In the genomic region with DNA sequence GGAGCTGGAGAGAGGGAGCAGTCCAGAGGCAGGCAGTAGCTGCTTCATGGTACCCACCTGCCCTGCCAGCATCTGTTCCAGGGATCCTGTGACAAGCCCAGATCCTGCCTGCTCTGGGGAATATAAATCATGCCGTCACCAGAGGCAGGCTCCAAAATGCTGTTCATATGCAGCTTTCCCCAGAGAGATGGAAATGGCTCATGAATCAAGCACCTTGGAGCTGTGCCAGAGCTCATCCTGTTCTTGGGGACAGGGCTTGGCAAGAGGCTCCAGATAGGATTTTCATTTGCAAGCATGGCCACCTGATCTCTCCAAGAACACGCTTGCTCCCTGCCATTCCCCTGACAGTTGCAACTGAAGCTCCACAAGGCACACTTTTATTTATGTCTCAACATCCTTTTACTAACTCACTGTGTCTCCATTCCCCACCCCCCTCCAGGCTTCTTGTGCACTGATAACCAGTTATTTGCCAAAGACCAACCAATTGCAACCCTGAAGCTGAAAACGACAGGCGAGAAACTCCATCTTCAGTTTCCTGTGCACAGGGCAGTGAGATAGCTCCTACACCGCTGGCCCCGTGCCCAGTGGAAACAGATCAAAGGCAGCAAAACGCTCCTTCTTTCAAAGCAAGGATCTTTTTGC, we compare ENCODE assay signal across 1 cellular context.
TF ChIP-seq lines count a peak whose summit lies in the region.

No MANE protein-coding gene starts in this region.

TF ChIP-seq in GM23338, 12 proteins besides CTCF, POLR2A, EP300 and RAD21 (continued from another document):
- TF ChIP-seq, protein P1, sequence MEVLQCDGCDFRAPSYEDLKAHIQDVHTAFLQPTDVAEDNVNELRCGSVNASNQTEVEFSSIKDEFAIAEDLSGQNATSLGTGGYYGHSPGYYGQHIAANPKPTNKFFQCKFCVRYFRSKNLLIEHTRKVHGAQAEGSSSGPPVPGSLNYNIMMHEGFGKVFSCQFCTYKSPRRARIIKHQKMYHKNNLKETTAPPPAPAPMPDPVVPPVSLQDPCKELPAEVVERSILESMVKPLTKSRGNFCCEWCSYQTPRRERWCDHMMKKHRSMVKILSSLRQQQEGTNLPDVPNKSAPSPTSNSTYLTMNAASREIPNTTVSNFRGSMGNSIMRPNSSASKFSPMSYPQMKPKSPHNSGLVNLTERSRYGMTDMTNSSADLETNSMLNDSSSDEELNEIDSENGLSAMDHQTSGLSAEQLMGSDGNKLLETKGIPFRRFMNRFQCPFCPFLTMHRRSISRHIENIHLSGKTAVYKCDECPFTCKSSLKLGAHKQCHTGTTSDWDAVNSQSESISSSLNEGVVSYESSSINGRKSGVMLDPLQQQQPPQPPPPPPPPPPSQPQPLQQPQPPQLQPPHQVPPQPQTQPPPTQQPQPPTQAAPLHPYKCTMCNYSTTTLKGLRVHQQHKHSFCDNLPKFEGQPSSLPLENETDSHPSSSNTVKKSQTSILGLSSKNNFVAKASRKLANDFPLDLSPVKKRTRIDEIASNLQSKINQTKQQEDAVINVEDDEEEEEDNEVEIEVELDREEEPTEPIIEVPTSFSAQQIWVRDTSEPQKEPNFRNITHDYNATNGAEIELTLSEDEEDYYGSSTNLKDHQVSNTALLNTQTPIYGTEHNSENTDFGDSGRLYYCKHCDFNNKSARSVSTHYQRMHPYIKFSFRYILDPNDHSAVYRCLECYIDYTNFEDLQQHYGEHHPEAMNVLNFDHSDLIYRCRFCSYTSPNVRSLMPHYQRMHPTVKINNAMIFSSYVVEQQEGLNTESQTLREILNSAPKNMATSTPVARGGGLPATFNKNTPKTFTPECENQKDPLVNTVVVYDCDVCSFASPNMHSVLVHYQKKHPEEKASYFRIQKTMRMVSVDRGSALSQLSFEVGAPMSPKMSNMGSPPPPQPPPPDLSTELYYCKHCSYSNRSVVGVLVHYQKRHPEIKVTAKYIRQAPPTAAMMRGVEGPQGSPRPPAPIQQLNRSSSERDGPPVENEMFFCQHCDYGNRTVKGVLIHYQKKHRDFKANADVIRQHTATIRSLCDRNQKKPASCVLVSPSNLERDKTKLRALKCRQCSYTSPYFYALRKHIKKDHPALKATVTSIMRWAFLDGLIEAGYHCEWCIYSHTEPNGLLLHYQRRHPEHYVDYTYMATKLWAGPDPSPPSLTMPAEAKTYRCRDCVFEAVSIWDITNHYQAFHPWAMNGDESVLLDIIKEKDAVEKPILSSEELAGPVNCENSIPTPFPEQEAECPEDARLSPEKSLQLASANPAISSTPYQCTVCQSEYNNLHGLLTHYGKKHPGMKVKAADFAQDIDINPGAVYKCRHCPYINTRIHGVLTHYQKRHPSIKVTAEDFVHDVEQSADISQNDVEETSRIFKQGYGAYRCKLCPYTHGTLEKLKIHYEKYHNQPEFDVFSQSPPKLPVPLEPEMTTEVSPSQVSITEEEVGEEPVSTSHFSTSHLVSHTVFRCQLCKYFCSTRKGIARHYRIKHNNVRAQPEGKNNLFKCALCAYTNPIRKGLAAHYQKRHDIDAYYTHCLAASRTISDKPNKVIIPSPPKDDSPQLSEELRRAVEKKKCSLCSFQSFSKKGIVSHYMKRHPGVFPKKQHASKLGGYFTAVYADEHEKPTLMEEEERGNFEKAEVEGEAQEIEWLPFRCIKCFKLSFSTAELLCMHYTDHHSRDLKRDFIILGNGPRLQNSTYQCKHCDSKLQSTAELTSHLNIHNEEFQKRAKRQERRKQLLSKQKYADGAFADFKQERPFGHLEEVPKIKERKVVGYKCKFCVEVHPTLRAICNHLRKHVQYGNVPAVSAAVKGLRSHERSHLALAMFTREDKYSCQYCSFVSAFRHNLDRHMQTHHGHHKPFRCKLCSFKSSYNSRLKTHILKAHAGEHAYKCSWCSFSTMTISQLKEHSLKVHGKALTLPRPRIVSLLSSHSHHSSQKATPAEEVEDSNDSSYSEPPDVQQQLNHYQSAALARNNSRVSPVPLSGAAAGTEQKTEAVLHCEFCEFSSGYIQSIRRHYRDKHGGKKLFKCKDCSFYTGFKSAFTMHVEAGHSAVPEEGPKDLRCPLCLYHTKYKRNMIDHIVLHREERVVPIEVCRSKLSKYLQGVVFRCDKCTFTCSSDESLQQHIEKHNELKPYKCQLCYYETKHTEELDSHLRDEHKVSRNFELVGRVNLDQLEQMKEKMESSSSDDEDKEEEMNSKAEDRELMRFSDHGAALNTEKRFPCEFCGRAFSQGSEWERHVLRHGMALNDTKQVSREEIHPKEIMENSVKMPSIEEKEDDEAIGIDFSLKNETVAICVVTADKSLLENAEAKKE (CRISPR knock-in tag; IDR thresholded peaks at IDR 0.05), result no peak
- no peak for TF ChIP-seq STAT1 (IDR thresholded peaks at IDR 0.05; ENCODE audit: unreplicated experiment)
- no peak for TF ChIP-seq ZNF114 (CRISPR knock-in tag; IDR thresholded peaks at IDR 0.05)
- no peak for TF ChIP-seq JUNB (IDR thresholded peaks at IDR 0.05; ENCODE audit: unreplicated experiment)
- no peak for TF ChIP-seq NANOG (IDR thresholded peaks at IDR 0.05; ENCODE audit: borderline replicate concordance)
- TF ChIP-seq POLR2AphosphoS5 (IDR thresholded peaks at IDR 0.05; ENCODE audit: low read depth), result no peak
- TF ChIP-seq, protein P2, sequence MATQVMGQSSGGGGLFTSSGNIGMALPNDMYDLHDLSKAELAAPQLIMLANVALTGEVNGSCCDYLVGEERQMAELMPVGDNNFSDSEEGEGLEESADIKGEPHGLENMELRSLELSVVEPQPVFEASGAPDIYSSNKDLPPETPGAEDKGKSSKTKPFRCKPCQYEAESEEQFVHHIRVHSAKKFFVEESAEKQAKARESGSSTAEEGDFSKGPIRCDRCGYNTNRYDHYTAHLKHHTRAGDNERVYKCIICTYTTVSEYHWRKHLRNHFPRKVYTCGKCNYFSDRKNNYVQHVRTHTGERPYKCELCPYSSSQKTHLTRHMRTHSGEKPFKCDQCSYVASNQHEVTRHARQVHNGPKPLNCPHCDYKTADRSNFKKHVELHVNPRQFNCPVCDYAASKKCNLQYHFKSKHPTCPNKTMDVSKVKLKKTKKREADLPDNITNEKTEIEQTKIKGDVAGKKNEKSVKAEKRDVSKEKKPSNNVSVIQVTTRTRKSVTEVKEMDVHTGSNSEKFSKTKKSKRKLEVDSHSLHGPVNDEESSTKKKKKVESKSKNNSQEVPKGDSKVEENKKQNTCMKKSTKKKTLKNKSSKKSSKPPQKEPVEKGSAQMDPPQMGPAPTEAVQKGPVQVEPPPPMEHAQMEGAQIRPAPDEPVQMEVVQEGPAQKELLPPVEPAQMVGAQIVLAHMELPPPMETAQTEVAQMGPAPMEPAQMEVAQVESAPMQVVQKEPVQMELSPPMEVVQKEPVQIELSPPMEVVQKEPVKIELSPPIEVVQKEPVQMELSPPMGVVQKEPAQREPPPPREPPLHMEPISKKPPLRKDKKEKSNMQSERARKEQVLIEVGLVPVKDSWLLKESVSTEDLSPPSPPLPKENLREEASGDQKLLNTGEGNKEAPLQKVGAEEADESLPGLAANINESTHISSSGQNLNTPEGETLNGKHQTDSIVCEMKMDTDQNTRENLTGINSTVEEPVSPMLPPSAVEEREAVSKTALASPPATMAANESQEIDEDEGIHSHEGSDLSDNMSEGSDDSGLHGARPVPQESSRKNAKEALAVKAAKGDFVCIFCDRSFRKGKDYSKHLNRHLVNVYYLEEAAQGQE (IDR thresholded peaks at IDR 0.05; ENCODE audit: unreplicated experiment), result no peak
- no peak for TF ChIP-seq EZH2 (IDR thresholded peaks at IDR 0.05; ENCODE audit: low read depth, unreplicated experiment)
- TF ChIP-seq ZNF331 (CRISPR knock-in tag; IDR thresholded peaks at IDR 0.05; ENCODE audit: low read depth), result no peak
- TF ChIP-seq EZH2phosphoT487 (IDR thresholded peaks at IDR 0.05; ENCODE audit: unreplicated experiment), result no peak
- TF ChIP-seq CREB1 (CRISPR knock-in tag; IDR thresholded peaks at IDR 0.05; ENCODE audit: low read depth), result no peak
